ENCODE assay signal across 21 cellular contexts in the genomic region with DNA sequence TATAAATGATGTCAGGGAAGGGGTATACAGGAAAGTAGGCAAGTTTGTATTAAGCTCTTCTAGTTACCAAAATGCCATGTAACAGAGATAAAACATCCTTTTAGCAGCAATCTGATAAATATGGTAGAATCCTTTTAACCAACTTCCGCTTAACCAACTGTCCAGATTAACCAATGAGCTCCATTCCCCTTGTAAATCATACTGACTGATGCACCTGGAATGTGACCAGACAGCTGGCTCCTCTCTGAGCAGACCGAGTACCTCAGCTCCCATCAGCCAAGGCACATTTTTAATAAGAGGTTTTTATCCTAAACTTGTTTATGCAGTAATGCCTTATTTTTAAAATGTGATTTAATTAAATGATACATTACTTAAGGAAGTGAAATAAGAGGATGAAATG.
DNase-seq lines count a peak whose midpoint lies in the region; ATAC-seq, FAIRE-seq and TF ChIP-seq lines count a peak whose summit lies in the region.
"Had no signal": no experiment of that assay in that cellular context is flagged by ENCODE, and none has a peak within 500 bp of the region (broad histone marks: within the 10 kb centered on the region; RNA-seq: fewer than 3 reads in every experiment).

No MANE protein-coding gene starts in this region.

- no peak for ATAC-seq in Right ventricle myocardium superior (ENCODE audit: poor library complexity)
- ATAC-seq in stimulated activated effector memory CD8-positive, alpha-beta T cell treated with anti-CD3 and anti-CD28 coated beads, Interleukin-12 subunit alpha, Interleukin-12 subunit beta, amount 100 ng/mL, for 72 hours: no peak
- ATAC-seq in omental fat pad (ENCODE audit: low FRiP score): no peak
- ATAC-seq: GM12878, left lobe of liver, right lobe of liver had no signal

- DNase-seq in Daoy (ENCODE audit: low read depth) (peak; percentile 6), bronchial epithelial cell (ENCODE audit: low read depth) (peak; percentile 47), non-pigmented ciliary epithelial cell (ENCODE audit: low read depth) (peak; percentile 9), Right ventricle myocardium superior (no peak), omental fat pad (ENCODE audit: low spot score) (no peak)
- DNase-seq in stimulated activated effector memory CD8-positive, alpha-beta T cell treated with anti-CD3 and anti-CD28 coated beads, Interleukin-12 subunit alpha, Interleukin-12 subunit beta, amount 100 ng/mL, for 72 hours (ENCODE audit: low spot score in 2 of 2): no peak
- DNase-seq: activated CD4-positive, CD25-positive, alpha-beta regulatory T cell treated with anti-CD3 and anti-CD28 coated beads, Interleukin-2, amount 50 U/mL, for 72 hours; activated effector memory CD4-positive, alpha-beta T cell treated with Interleukin-2 at 50 U/mL for 16 hours; amniotic stem cell; Calu3; caudate nucleus; NCI-H1436 treated with DMSO at 0.1 percent for 48 hours; NCI-H2227 treated with DMSO at 0.1 percent for 48 hours; nucleus accumbens; right lobe of liver; stimulated activated naive CD4-positive, alpha-beta T cell; tibial artery had no signal

- FAIRE-seq in bronchial epithelial cell (lab: Jason Lieb, UNC): no peak
- FAIRE-seq: GM12878, RCC 7860 had no signal

- H3K9me3 ChIP-seq in KOPT-K1 (ENCODE audit: insufficient read depth, low read length, poor library complexity, severe bottlenecking): no peaks in the 10 kb centered on the region
- H3K9me3 ChIP-seq: right lobe of liver, tibial artery had no signal

- H3K4me3 ChIP-seq in bronchial epithelial cell (ENCODE audit: low read depth, low read length): no peak overlapping the region
- H3K4me3 ChIP-seq: GM12878, right lobe of liver, tibial artery had no signal

- H3K9me3 Mint-ChIP-seq in stimulated activated effector memory CD8-positive, alpha-beta T cell treated with anti-CD3 and anti-CD28 coated beads, Interleukin-12 subunit alpha, Interleukin-12 subunit beta, amount 100 ng/mL, for 72 hours: peaks cover under 1% of the 10 kb centered on the region

- H3K36me3 ChIP-seq in KOPT-K1 (ENCODE audit: insufficient read depth, low read length) (no peaks in the 10 kb centered on the region), bronchial epithelial cell (ENCODE audit: control insufficient read depth, insufficient read depth, low read length) (no peaks in the 10 kb centered on the region)
- H3K36me3 ChIP-seq: right lobe of liver, tibial artery had no signal

- no peak overlapping the region for H3K4me3 Mint-ChIP-seq in stimulated activated effector memory CD8-positive, alpha-beta T cell treated with anti-CD3 and anti-CD28 coated beads, Interleukin-12 subunit alpha, Interleukin-12 subunit beta, amount 100 ng/mL, for 72 hours

- intact Hi-C loops in Right ventricle myocardium superior (cut with DNase I): no loop called here

- peaks cover 5% of the 10 kb centered on the region for H3K36me3 Mint-ChIP-seq in stimulated activated effector memory CD8-positive, alpha-beta T cell treated with anti-CD3 and anti-CD28 coated beads, Interleukin-12 subunit alpha, Interleukin-12 subunit beta, amount 100 ng/mL, for 72 hours

- TF ChIP-seq CTCF in bronchial epithelial cell (IDR thresholded peaks at IDR 0.05; ENCODE audit: insufficient read depth, low read length, severe bottlenecking) (no peak), omental fat pad (IDR thresholded peaks at IDR 0.05) (no peak)

- H3K27me3 ChIP-seq in bronchial epithelial cell (ENCODE audit: control insufficient read depth, insufficient read depth, low read length): no peaks in the 10 kb centered on the region
- H3K27me3 ChIP-seq: right lobe of liver, tibial artery had no signal

- H3K27ac ChIP-seq in KOPT-K1 (ENCODE audit: low read depth, low read length, poor library complexity, severe bottlenecking): peak overlapping the region; percentile 95
- H3K27ac ChIP-seq: right lobe of liver had no signal

- peaks cover 55% of the 10 kb centered on the region for H3K4me1 Mint-ChIP-seq in stimulated activated effector memory CD8-positive, alpha-beta T cell treated with anti-CD3 and anti-CD28 coated beads, Interleukin-12 subunit alpha, Interleukin-12 subunit beta, amount 100 ng/mL, for 72 hours

- H3K27ac Mint-ChIP-seq in stimulated activated effector memory CD8-positive, alpha-beta T cell treated with anti-CD3 and anti-CD28 coated beads, Interleukin-12 subunit alpha, Interleukin-12 subunit beta, amount 100 ng/mL, for 72 hours: no peak overlapping the region

Comparison
In these comparisons a context has a peak if more than half of its experiments do, and no peak if none do; other contexts are left out.
1. DNase-seq: peak in Daoy (single experiment), bronchial epithelial cell (single experiment) and non-pigmented ciliary epithelial cell (single experiment); none in Right ventricle myocardium superior (single experiment), stimulated activated effector memory CD8-positive, alpha-beta T cell treated with anti-CD3 and anti-CD28 coated beads, Interleukin-12 subunit alpha, Interleukin-12 subunit beta, amount 100 ng/mL, for 72 hours (0 of 2) and omental fat pad (single experiment).